ENCODE assay signal across 1 cellular context in genomic region chr17:1491406-1492248, GRCh38.
A peak's percentile ranks its signal among the peaks of the same experiment; 100 is the strongest.
TF ChIP-seq lines count a peak whose summit lies in the region.

No MANE protein-coding gene starts in this region.

TF ChIP-seq in HEK293, 187 proteins besides CTCF, POLR2A, EP300 and RAD21 (continued from another document):
- TF ChIP-seq PATZ1 (tag by site-specific recombination; IDR thresholded peaks at IDR 0.05): peak; percentile 44
